In genomic region chr14:49306152-49306751, GRCh38 we compare ENCODE assay signal across 8 cellular contexts.
A peak's percentile ranks its signal among the peaks of the same experiment; 100 is the strongest.
DNase-seq lines count a peak whose midpoint lies in the region; ATAC-seq and TF ChIP-seq lines count a peak whose summit lies in the region.
"Had no signal": no experiment of that assay in that cellular context is flagged by ENCODE, and none has a peak within 500 bp of the region (broad histone marks: within the 10 kb centered on the region; RNA-seq: fewer than 3 reads in every experiment).

No MANE protein-coding gene starts in this region.

- no peak for TF ChIP-seq POLR2A in HCT116 (IDR thresholded peaks at IDR 0.05; ENCODE audit: borderline replicate concordance, extremely low read depth, insufficient read depth, insufficient read length)

- CTCF ChIA-PET in HCT116 (lab: Charles Lee) (interaction anchor here (0.9 to 1.4 kb wide), 5 partner anchors 10 to 244 kb away, joined by 3 to 5 read pairs (median 3); no protein-coding TSS in a partner anchor), mammary epithelial cell (lab: Charles Lee; ENCODE audit: low non-redundant PET) (interaction anchor here (0.6 kb wide), 3 partner anchors 40 to 711 kb away, joined by 3 read pairs; no protein-coding TSS in a partner anchor)

- peak; percentile 48 for TF ChIP-seq RAD21 in HCT116 (IDR thresholded peaks at IDR 0.05; ENCODE audit: low read depth)

- H3K4me2 ChIP-seq in HCT116 (ENCODE audit: low read length) (no peak overlapping the region), mammary epithelial cell (ENCODE audit: insufficient read depth, low read depth, low read length) (no peak overlapping the region)

- intact Hi-C loops in HCT116 (cut with micrococcal nuclease) (no loop called here), mammary epithelial cell (cut with micrococcal nuclease) (loop anchor here (2.0 kb wide), 1 partner anchor 245 kb away; no protein-coding TSS in a partner anchor), mucosa of descending colon (cut with DNase I, micrococcal nuclease) (no loop called here)

- H3K9ac ChIP-seq in HCT116 (ENCODE audit: low read length) (no peak overlapping the region), mammary epithelial cell (ENCODE audit: insufficient read depth, low read length) (no peak overlapping the region)

- H3K27ac ChIP-seq in HCT116 (ENCODE audit: low read depth, low read length) (no peak overlapping the region), mammary epithelial cell (ENCODE audit: insufficient read depth, low read depth, low read length) (no peak overlapping the region)
- H3K27ac ChIP-seq: neutrophil had no signal

- H2AFZ ChIP-seq in HCT116 (ENCODE audit: low read depth, low read length, poor library complexity, severe bottlenecking) = no peak overlapping the region
- no peak overlapping the region for H2AFZ ChIP-seq in mammary epithelial cell (ENCODE audit: low read depth, low read length)

- H3K4me3 ChIP-seq in GM12865 (ENCODE audit: low read depth, low read length) = no peak overlapping the region
- no peak overlapping the region for H3K4me3 ChIP-seq in HCT116 (replicated peaks in 1 of 2; ENCODE audit: low read depth in 1 of 2, low read length in 2 of 2)
- H3K4me3 ChIP-seq in mammary epithelial cell (replicated peaks in 1 of 3; ENCODE audit: insufficient read depth in 1 of 3, low read depth in 2 of 3, low read length in 3 of 3) = no peak overlapping the region
- H3K4me3 ChIP-seq in mucosa of descending colon = no peak overlapping the region

- H3K9me3 ChIP-seq in HCT116 (ENCODE audit: control insufficient read depth in 1 of 2, insufficient read depth in 1 of 2, low read depth in 1 of 2, low read length in 2 of 2) = no peaks in the 10 kb centered on the region
- H3K9me3 ChIP-seq in mammary epithelial cell (replicated peaks; ENCODE audit: insufficient read depth, low read length) = peaks cover 3% of the 10 kb centered on the region
- H3K9me3 ChIP-seq in mucosa of descending colon = no peaks in the 10 kb centered on the region
- H3K9me3 ChIP-seq: neutrophil had no signal

- no peaks in the 10 kb centered on the region for H3K36me3 ChIP-seq in HCT116 (ENCODE audit: control insufficient read depth in 1 of 2, insufficient read depth in 2 of 2, low read length in 2 of 2)
- H3K36me3 ChIP-seq in mammary epithelial cell (ENCODE audit: insufficient read depth, low read length) = no peaks in the 10 kb centered on the region
- no peaks in the 10 kb centered on the region for H3K36me3 ChIP-seq in mucosa of descending colon (ENCODE audit: low read depth)
- H3K36me3 ChIP-seq: neutrophil had no signal

- H4K20me1 ChIP-seq in HCT116 (ENCODE audit: insufficient read depth) = no peaks in the 10 kb centered on the region
- no peaks in the 10 kb centered on the region for H4K20me1 ChIP-seq in mammary epithelial cell (ENCODE audit: insufficient read depth, low read length)

- DNase-seq in GM12865 (ENCODE audit: low read depth) = peak; percentile 17
- DNase-seq in HCT116 (ENCODE audit: low read depth, low spot score) = peak; percentile 18
- peak; percentile 59 for DNase-seq in NCI-H1694 treated with DMSO at 0.1 percent for 48 hours (lab: John Stamatoyannopoulos, UW)
- peak; percentile 6 for DNase-seq in mammary epithelial cell
- DNase-seq in retina = peak; percentile 51
- DNase-seq in mucosa of descending colon = no peak
- no peak for DNase-seq in HCEC 1CT

- no peaks in the 10 kb centered on the region for H3K9me2 ChIP-seq in HCT116 (ENCODE audit: insufficient read depth)

- TF ChIP-seq CTCF in GM12865 (IDR thresholded peaks at IDR 0.05; ENCODE audit: insufficient read depth, low read depth, low read length, missing control alignments) = peak; percentile 35
- peak; percentile 12 to 65 (median 39); a peak in 3 of 6 replicates for TF ChIP-seq CTCF in HCT116 (IDR thresholded peaks at IDR 0.05 in 2 of 3, conservative IDR thresholded peaks at IDR 0.05 in 1 of 3; ENCODE audit: borderline replicate concordance in 1 of 3, insufficient read depth in 1 of 3, low read depth in 2 of 3, low read length in 2 of 3)
- TF ChIP-seq CTCF in mammary epithelial cell (conservative IDR thresholded peaks at IDR 0.05 in 1 of 2, IDR thresholded peaks at IDR 0.05 in 1 of 2; ENCODE audit: extremely low read depth in 1 of 2, insufficient read depth in 1 of 2, low read depth in 1 of 2, low read length in 2 of 2) = peak; percentile 26 to 39
- no peak for TF ChIP-seq CTCF in mucosa of descending colon (IDR thresholded peaks at IDR 0.05)

- WGBS in mammary epithelial cell (ENCODE audit: low coverage, missing lambda C conversion rate) = 0% methylated on average over 1 of the region's 1 CpG

- dilution Hi-C loops in mammary epithelial cell (cut with HindIII; ENCODE audit: low sequenced_read_pairs) = no loop called here

- no TSS peak for BruUV-seq in HCT116 (replicated peaks; lab: Mats Ljungman, UMichigan)
- no TSS peak for BruUV-seq in mammary epithelial cell (replicated peaks; lab: Mats Ljungman, UMichigan)

- H3K79me2 ChIP-seq in HCT116 (ENCODE audit: insufficient read depth, low read length) (no peaks in the 10 kb centered on the region), mammary epithelial cell (ENCODE audit: insufficient read depth, low read length) (no peaks in the 10 kb centered on the region)

- in situ Hi-C loops in mammary epithelial cell (cut with MboI; ENCODE audit: low sequenced_read_pairs in 2 of 2) = no loop called here

- H3K27me3 ChIP-seq in HCT116 (ENCODE audit: insufficient read depth, low read length) (0 out of 2 replicates have a peak, but pooled peaks cover 8% of the 10 kb centered on the region), mammary epithelial cell (ENCODE audit: insufficient read depth, low read length) (no peaks in the 10 kb centered on the region)
- H3K27me3 ChIP-seq: neutrophil had no signal

- POLR2A ChIA-PET in HCT116 (lab: Charles Lee) = no interaction called here

- RAD21 ChIA-PET in HCT116 (lab: Charles Lee; ENCODE audit: low non-redundant PET in 1 of 2, low total read pairs in 2 of 2, uncharacterized antibody in 2 of 2, unreplicated experiment in 2 of 2) = no interaction called here

- ATAC-seq in HCT116 = no peak
- ATAC-seq in mucosa of descending colon = no peak

- H3K4me1 ChIP-seq in HCT116 (ENCODE audit: control insufficient read depth in 1 of 2, insufficient read depth in 2 of 2, low read length in 2 of 2) (no peaks in the 10 kb centered on the region), mammary epithelial cell (ENCODE audit: insufficient read depth, low read length) (no peaks in the 10 kb centered on the region), mucosa of descending colon (ENCODE audit: low read depth) (no peaks in the 10 kb centered on the region)

TF ChIP-seq in HCT116, 20 proteins besides CTCF, POLR2A, EP300 and RAD21:
- TF ChIP-seq ATF3 (IDR thresholded peaks at IDR 0.05) (no peak), TCF7L2 (IDR thresholded peaks at IDR 0.05; ENCODE audit: borderline replicate concordance, extremely low read depth, insufficient read depth, insufficient read length) (peak; percentile 23), ELF1 (IDR thresholded peaks at IDR 0.05; ENCODE audit: borderline replicate concordance, low read depth) (no peak)
TF ChIP-seq in HCT116: peak in this region for 1.

Comparison
In these comparisons a context has a peak if more than half of its experiments do, and no peak if none do; other contexts are left out.
1. DNase-seq: peak in GM12865 (single experiment), HCT116 (single experiment), NCI-H1694 treated with DMSO at 0.1 percent for 48 hours (single experiment), mammary epithelial cell (single experiment) and retina (single experiment); none in mucosa of descending colon (0 of 3) and HCEC 1CT (single experiment).